In the genomic region with DNA sequence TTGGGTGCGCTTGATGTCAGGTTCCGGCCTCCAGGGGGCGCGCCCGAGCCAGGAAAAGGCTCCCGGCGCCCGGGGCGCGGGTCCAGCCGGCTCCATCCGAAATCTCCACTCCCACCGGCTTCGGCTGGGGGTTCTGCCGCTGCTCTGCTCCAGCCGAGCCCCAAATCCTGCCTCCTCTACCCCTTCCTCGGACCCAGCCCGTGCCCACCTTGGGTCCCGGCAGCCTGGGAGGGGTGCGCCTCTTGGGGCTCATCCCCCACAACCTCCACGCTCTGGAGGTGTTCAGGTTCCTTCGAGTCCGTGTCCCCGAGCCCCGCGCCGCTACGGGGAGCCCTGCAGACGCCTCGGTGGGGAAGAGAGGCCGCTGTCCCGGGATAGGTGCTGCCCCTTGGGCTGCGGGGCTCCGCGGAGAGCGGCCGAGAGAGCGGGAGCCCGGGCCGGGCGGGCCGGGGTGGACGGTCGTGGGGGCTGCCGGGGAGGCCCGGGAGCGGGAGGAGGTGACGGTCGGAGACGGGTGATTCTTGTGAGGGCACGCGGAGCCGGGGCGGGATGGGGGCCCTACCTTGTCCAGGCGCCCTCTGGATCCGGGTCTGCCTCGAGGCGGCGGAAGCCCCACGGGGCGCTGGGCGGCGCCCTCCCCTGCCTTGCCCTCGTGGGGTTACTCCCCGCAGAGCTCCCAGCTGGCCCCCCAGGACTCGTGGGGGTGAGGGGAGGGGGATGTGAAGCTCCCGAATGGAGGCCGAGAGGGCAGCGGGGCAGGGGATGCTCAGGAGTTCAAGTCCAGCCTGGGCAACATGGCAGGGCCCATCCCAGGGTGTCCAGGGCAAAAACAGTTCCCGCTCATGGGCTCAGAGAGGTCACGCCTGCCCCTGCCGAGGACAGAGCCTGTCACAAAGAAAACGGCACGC, we compare ENCODE assay signal across 9 cellular contexts. TPM values are rescaled to one million over a fixed set of nuclear protein-coding genes. Genes with fewer than 3 reads are reported as not detected.
A peak's percentile ranks its signal among the peaks of the same experiment; 100 is the strongest.
DNase-seq lines count a peak whose midpoint lies in the region; ATAC-seq and TF ChIP-seq lines count a peak whose summit lies in the region.
"Had no signal": no experiment of that assay in that cellular context is flagged by ENCODE, and none has a peak within 500 bp of the region (broad histone marks: within the 10 kb centered on the region; RNA-seq: fewer than 3 reads in every experiment).

No MANE protein-coding gene starts in this region.

- no peak for TF ChIP-seq POLR2A in erythroblast (IDR thresholded peaks at IDR 0.05; ENCODE audit: low read length)

- H3K4me1 ChIP-seq in GM23248 (ENCODE audit: insufficient read depth) (no peaks in the 10 kb centered on the region), mucosa of stomach (ENCODE audit: control insufficient read depth, insufficient read depth, low read length) (peaks cover 7% of the 10 kb centered on the region)

- peaks cover 20 to 25% (median 22%) of the 10 kb centered on the region in 3 donors for H3K27me3 Mint-ChIP-seq in CD14-positive monocyte (ENCODE audit: low read depth in 3 of 3)

- H3K36me3 Mint-ChIP-seq in CD14-positive monocyte: no peaks in the 10 kb centered on the region

- peak; percentile 83 for TF ChIP-seq CTCF in CD14-positive monocyte (IDR thresholded peaks at IDR 0.05)

- H3K9ac ChIP-seq in GM23248: peak overlapping the region; percentile 65
- H3K9ac ChIP-seq in mucosa of stomach (ENCODE audit: low read length): peak overlapping the region; percentile 70

- no peaks in the 10 kb centered on the region for H3K9me3 ChIP-seq in GM23248 (ENCODE audit: low read depth)
- no peaks in the 10 kb centered on the region for H3K9me3 ChIP-seq in mucosa of stomach (ENCODE audit: control insufficient read depth, low read length)

- in situ Hi-C loops in GM23248 (cut with MboI): no loop called here

- H3K27ac Mint-ChIP-seq in CD14-positive monocyte: no peak overlapping the region

- peak overlapping the region; percentile 72 for H3K4me3 ChIP-seq in GM23248
- H3K4me3 ChIP-seq in mucosa of stomach (ENCODE audit: low read length): peak overlapping the region; percentile 4

- intact Hi-C loops in CD14-positive monocyte (cut with micrococcal nuclease): loop anchor here (5.0 to 10.0 kb wide), 3 partner anchors 72 to 160 kb away; no protein-coding TSS in a partner anchor

- WGBS in GM23248 (ENCODE audit: low coverage in 1 of 2, low lambda C conversion rate in 2 of 2, missing lambda C conversion rate in 2 of 2), 2 experiments: 22 to 23% methylated on average over 42 to 62 of the region's 74 CpGs

- H3K4me3 Mint-ChIP-seq in CD14-positive monocyte: peak overlapping the region; percentile 70 to 82

- DNase-seq in CD14-positive monocyte (ENCODE audit: low spot score): no peak
- DNase-seq in GM23248: peak; percentile 86
- peak; percentile 79 for DNase-seq in NCI-H82 (lab: John Stamatoyannopoulos, UW)
- DNase-seq in activated CD8-positive, alpha-beta memory T cell treated with anti-CD3 and anti-CD28 coated beads, Interleukin-2, amount 50 U/mL, for 48 hours: peak; percentile 96
- peak; percentile 69 to 84 for DNase-seq in erythroblast (lab: John Stamatoyannopoulos, UW)
- peak; percentile 93 for DNase-seq in stimulated activated CD8-positive, alpha-beta memory T cell treated with anti-CD3 and anti-CD28 coated beads, Interleukin-4, amount 100 ng/mL, for 48 hours

- H3K4me1 Mint-ChIP-seq in CD14-positive monocyte: peaks cover 14% of the 10 kb centered on the region

- H3K9me2 ChIP-seq in GM23248 (ENCODE audit: insufficient read depth): no peaks in the 10 kb centered on the region

- H3K36me3 ChIP-seq in GM23248 (ENCODE audit: low read depth): no peaks in the 10 kb centered on the region
- no peaks in the 10 kb centered on the region for H3K36me3 ChIP-seq in mucosa of stomach (ENCODE audit: control insufficient read depth, insufficient read depth, low read length)

- H4K20me1 ChIP-seq in GM23248 (ENCODE audit: insufficient read depth): no peaks in the 10 kb centered on the region

- H3K27ac ChIP-seq in GM23248: no peak overlapping the region

- no peak for ATAC-seq in HG03095 (IDR thresholded peaks at IDR 0.05; ENCODE audit: unreplicated experiment)

- peak overlapping the region; percentile 88 for H2AFZ ChIP-seq in GM23248

- peaks cover 0 to 4% (median 2%) of the 10 kb centered on the region in 7 donors for H3K9me3 Mint-ChIP-seq in CD14-positive monocyte

- no peaks in the 10 kb centered on the region for H3F3A ChIP-seq in GM23248 (ENCODE audit: insufficient read depth)

- H3K27me3 ChIP-seq in GM23248 (replicated peaks; ENCODE audit: insufficient read depth) (no peaks in the 10 kb centered on the region), mucosa of stomach (ENCODE audit: control insufficient read depth, insufficient read depth, low read length) (peaks cover 9% of the 10 kb centered on the region)

- H3K79me2 ChIP-seq in GM23248 (ENCODE audit: insufficient read depth): no peaks in the 10 kb centered on the region

- H3K4me2 ChIP-seq in GM23248 (ENCODE audit: unreplicated experiment): peak overlapping the region; percentile 64

RNA-seq across cellular contexts. Expression of a gene that starts 13.2 kb away (rescaled TPM):
- polyA plus RNA-seq in CD14-positive monocyte (10 to 100 TPM; 54.0 to 76.4 TPM), GM23248 (2016; fragmentation: Nextera tagmentation; extraction: Ambion mirVana) (907 and 950 TPM in 2 replicates)
- total RNA-seq in GM23248 (2014; rRNA removed; shearing (Covaris generic)): 314 and 378 TPM in 2 replicates

RNA-seq across cellular contexts. Expression of a gene that starts 22.0 kb away (rescaled TPM):
- under 1 TPM in 1 of 2 donors, not detected in 1; 0.26 TPM for polyA plus RNA-seq in CD14-positive monocyte
- total RNA-seq in GM23248 (2014; rRNA removed; shearing (Covaris generic)): not detected in 2 replicates
- 0.62 TPM in 1 of 2 replicates, not detected in the other for polyA plus RNA-seq in GM23248 (2016; fragmentation: Nextera tagmentation; extraction: Ambion mirVana)
- polyA plus RNA-seq: adipose tissue had no signal

RNA-seq across cellular contexts. Expression of a gene that starts 47.7 kb away (rescaled TPM):
- polyA plus RNA-seq in CD14-positive monocyte (10 to 100 TPM; 53.8 to 55.3 TPM), GM23248 (2016; fragmentation: Nextera tagmentation; extraction: Ambion mirVana) (45.9 and 46.3 TPM in 2 replicates)
- 32.8 and 35.5 TPM in 2 replicates for total RNA-seq in GM23248 (2014; rRNA removed; shearing (Covaris generic))

RNA-seq across cellular contexts. Expression of a gene that starts 58.3 kb away (rescaled TPM):
- polyA plus RNA-seq in CD14-positive monocyte (not detected), GM23248 (2016; fragmentation: Nextera tagmentation; extraction: Ambion mirVana) (14.8 and 15.4 TPM in 2 replicates)
- total RNA-seq in GM23248 (2014; rRNA removed; shearing (Covaris generic)): 10.9 and 18.6 TPM in 2 replicates

Comparison
In these comparisons a context has a peak if more than half of its experiments do, and no peak if none do; other contexts are left out.
1. RNA of a gene that starts 13.2 kb away (polyA plus RNA-seq): 907 to 950 TPM in GM23248; 54.0 to 76.4 TPM in CD14-positive monocyte; every median in the first group is over 10 times any median in the second.